Comparison of ENCODE assay signal across 14 cellular contexts in the genomic region with DNA sequence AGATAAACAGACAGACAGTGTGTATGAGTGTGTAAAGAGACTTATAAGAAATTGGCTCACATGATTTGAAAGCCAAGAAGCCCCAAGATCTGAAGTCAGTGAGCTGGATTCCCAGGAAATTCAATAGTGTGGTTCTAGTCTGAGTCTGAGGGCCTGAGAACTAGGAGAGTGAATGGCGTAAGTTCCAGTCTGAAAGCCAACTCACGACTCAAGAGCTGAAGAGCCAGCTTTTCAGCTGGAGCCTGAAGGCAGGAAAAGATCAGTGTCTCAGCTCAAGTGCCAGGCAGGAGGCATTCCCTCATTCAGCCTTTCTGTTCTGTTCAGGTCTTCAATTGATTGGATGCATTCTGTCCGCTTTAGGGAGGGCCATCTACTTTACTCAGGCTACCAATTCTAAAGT.
"Had no signal": no experiment of that assay in that cellular context is flagged by ENCODE, and none has a peak within 500 bp of the region (broad histone marks: within the 10 kb centered on the region; RNA-seq: fewer than 3 reads in every experiment).

No MANE protein-coding gene starts in this region.

- H3K9me3 Mint-ChIP-seq: activated CD8-positive, alpha-beta T cell treated with anti-CD3 and anti-CD28 coated beads for 36 hours; activated naive CD4-positive, alpha-beta T cell treated with anti-CD3 and anti-CD28 coated beads for 36 hours; endodermal cell had no signal

- H3K36me3 Mint-ChIP-seq: stimulated activated effector memory CD8-positive, alpha-beta T cell treated with anti-CD3 and anti-CD28 coated beads, Interleukin-12 subunit alpha, Interleukin-12 subunit beta, amount 100 ng/mL, for 72 hours had no signal

- H3K4me1 ChIP-seq: body of pancreas had no signal

- H3K27me3 Mint-ChIP-seq: activated CD8-positive, alpha-beta T cell treated with anti-CD3 and anti-CD28 coated beads for 36 hours had no signal

- H3K4me1 Mint-ChIP-seq: stimulated activated effector memory CD8-positive, alpha-beta T cell treated with anti-CD3 and anti-CD28 coated beads, Interleukin-12 subunit alpha, Interleukin-12 subunit beta, amount 100 ng/mL, for 72 hours had no signal

- H3K27me3 ChIP-seq: body of pancreas, dorsolateral prefrontal cortex, sigmoid colon had no signal

- H3K9me3 ChIP-seq: body of pancreas, sigmoid colon, thoracic aorta had no signal

- H3K27ac ChIP-seq: body of pancreas, dorsolateral prefrontal cortex, sigmoid colon, thoracic aorta had no signal

- H3K4me3 Mint-ChIP-seq: activated CD8-positive, alpha-beta T cell treated with anti-CD3 and anti-CD28 coated beads for 36 hours; activated naive CD4-positive, alpha-beta T cell treated with anti-CD3 and anti-CD28 coated beads for 36 hours; endodermal cell; stimulated activated effector memory CD8-positive, alpha-beta T cell treated with anti-CD3 and anti-CD28 coated beads, Interleukin-12 subunit alpha, Interleukin-12 subunit beta, amount 100 ng/mL, for 72 hours had no signal

- DNase-seq: activated CD4-positive, alpha-beta T cell treated with anti-CD3 and anti-CD28 coated beads for 48 hours; activated CD4-positive, CD25-positive, alpha-beta regulatory T cell; activated CD8-positive, alpha-beta T cell treated with anti-CD3 and anti-CD28 coated beads for 36 hours; activated naive CD4-positive, alpha-beta T cell treated with anti-CD3 and anti-CD28 coated beads for 36 hours; activated T-cell treated with anti-CD3 and anti-CD28 coated beads, Interleukin-2, amount 50 U/mL, for 1 hour; body of pancreas; central memory CD4-positive, alpha-beta T cell; dorsolateral prefrontal cortex; endodermal cell; sigmoid colon; stimulated activated CD4-positive, alpha-beta T cell treated with anti-CD3 and anti-CD28 coated beads, Interleukin-4, amount 100 ng/mL, for 24 hours; T1000 had no signal

- H3K27ac Mint-ChIP-seq: activated CD8-positive, alpha-beta T cell treated with anti-CD3 and anti-CD28 coated beads for 36 hours; activated naive CD4-positive, alpha-beta T cell treated with anti-CD3 and anti-CD28 coated beads for 36 hours; endodermal cell; stimulated activated effector memory CD8-positive, alpha-beta T cell treated with anti-CD3 and anti-CD28 coated beads, Interleukin-12 subunit alpha, Interleukin-12 subunit beta, amount 100 ng/mL, for 72 hours had no signal

- H3K4me3 ChIP-seq: body of pancreas, dorsolateral prefrontal cortex, sigmoid colon, thoracic aorta had no signal

- H3K36me3 ChIP-seq: sigmoid colon, thoracic aorta had no signal

- ATAC-seq: activated CD8-positive, alpha-beta T cell treated with anti-CD3 and anti-CD28 coated beads for 36 hours; body of pancreas; stimulated activated effector memory CD8-positive, alpha-beta T cell treated with anti-CD3 and anti-CD28 coated beads, Interleukin-12 subunit alpha, Interleukin-12 subunit beta, amount 100 ng/mL, for 72 hours had no signal
